Comparison of ENCODE assay signal across 21 cellular contexts in genomic region chr17:42474270-42474669, GRCh38. TPM values are rescaled to one million over a fixed set of nuclear protein-coding genes. Genes with fewer than 3 reads are reported as not detected.
DNase-seq lines count a peak whose midpoint lies in the region; TF ChIP-seq lines count a peak whose summit lies in the region.
"Had no signal": no experiment of that assay in that cellular context is flagged by ENCODE, and none has a peak within 500 bp of the region (broad histone marks: within the 10 kb centered on the region; RNA-seq: fewer than 3 reads in every experiment).

No MANE protein-coding gene starts in this region.

- H3K9me3 ChIP-seq in MM.1S (replicated peaks; ENCODE audit: insufficient read depth, low read length): no peaks in the 10 kb centered on the region
- H3K9me3 ChIP-seq: SK-N-SH had no signal

- TF ChIP-seq CTCF in MM.1S (IDR thresholded peaks at IDR 0.05; ENCODE audit: low read length): no peak
- no peak for TF ChIP-seq CTCF in brain (conservative IDR thresholded peaks at IDR 0.05)
- TF ChIP-seq CTCF in osteocyte (IDR thresholded peaks at IDR 0.05): no peak

- H3F3A ChIP-seq in MM.1S (ENCODE audit: insufficient read depth, low read length): peaks cover 7% of the 10 kb centered on the region

- H3K4me3 ChIP-seq in MM.1S (ENCODE audit: low read length): no peak overlapping the region

- no peaks in the 10 kb centered on the region for H3K4me1 Mint-ChIP-seq in brain
- no peaks in the 10 kb centered on the region for H3K4me1 Mint-ChIP-seq in osteocyte (ENCODE audit: unreplicated experiment)
- H3K4me1 Mint-ChIP-seq: H9 had no signal

- H3K27me3 Mint-ChIP-seq in brain: no peaks in the 10 kb centered on the region
- H3K27me3 Mint-ChIP-seq in osteocyte (ENCODE audit: unreplicated experiment): no peaks in the 10 kb centered on the region

- no peaks in the 10 kb centered on the region for H3K27me3 ChIP-seq in MM.1S (replicated peaks; ENCODE audit: insufficient read depth, low read length)

- no peaks in the 10 kb centered on the region for H4K20me1 ChIP-seq in MM.1S (ENCODE audit: insufficient read depth, low read length)

- no peak overlapping the region for H2AFZ ChIP-seq in MM.1S (ENCODE audit: low read length)

- H3K4me3 Mint-ChIP-seq in brain: no peak overlapping the region
- no peak overlapping the region for H3K4me3 Mint-ChIP-seq in osteocyte (ENCODE audit: unreplicated experiment)
- H3K4me3 Mint-ChIP-seq: H9 had no signal

- H3K27ac Mint-ChIP-seq in brain (peak overlapping the region in 3 of 5 experiments; percentile 17 to 69 (median 65)), osteocyte (ENCODE audit: unreplicated experiment) (no peak overlapping the region)
- H3K27ac Mint-ChIP-seq: H9 had no signal

- peaks cover 11% of the 10 kb centered on the region; the same call in 1 of the 2 replicates for H3K36me3 ChIP-seq in MM.1S (replicated peaks; ENCODE audit: insufficient read depth, low read length)

- H3K4me2 ChIP-seq in MM.1S (ENCODE audit: low read depth, low read length): peak overlapping the region; percentile 35; the same call in 1 of the 2 replicates
- H3K4me2 ChIP-seq: SK-N-SH had no signal

- no peak for DNase-seq in MM.1S
- DNase-seq in mucosa of gallbladder (ENCODE audit: low spot score): peak; percentile 51
- DNase-seq in osteocyte (ENCODE audit: extremely low spot score, unreplicated experiment): no peak
- DNase-seq in SIG-M5 treated with dmso at 0.1 percent for 504 hours (lab: John Stamatoyannopoulos, UW; ENCODE audit: unreplicated experiment): no peak
- DNase-seq in COLO829 (ENCODE audit: low spot score): no peak
- no peak for DNase-seq in cortex of kidney (lab: John Stamatoyannopoulos, UW)
- DNase-seq: ACHN, DMS 273 treated with DMSO at 0.1 percent for 48 hours, DND-41, H9, IMR-90, Karpas-422, NCI-H1092 treated with DMSO at 0.1 percent for 48 hours, NCI-H146, NCI-H2029 treated with DMSO at 0.1 percent for 48 hours, NCI-H446 treated with DMSO at 0.1 percent for 48 hours, SHP77, SK-N-SH had no signal

- no peak overlapping the region for H3K9ac ChIP-seq in MM.1S (ENCODE audit: low read length)
- H3K9ac ChIP-seq: SK-N-SH had no signal

- no peaks in the 10 kb centered on the region for H3K9me2 ChIP-seq in MM.1S (replicated peaks; ENCODE audit: insufficient read depth, low read length)
- H3K9me2 ChIP-seq: SK-N-SH had no signal

- H3K79me2 ChIP-seq in MM.1S (ENCODE audit: low read length): 0 out of 2 replicates have a peak, but pooled peaks cover 3% of the 10 kb centered on the region

- no peaks in the 10 kb centered on the region for H3K9me3 Mint-ChIP-seq in brain
- no peaks in the 10 kb centered on the region for H3K9me3 Mint-ChIP-seq in osteocyte (ENCODE audit: unreplicated experiment)
- H3K9me3 Mint-ChIP-seq: H9 had no signal

- peaks cover 21% of the 10 kb centered on the region for H3K4me1 ChIP-seq in MM.1S (ENCODE audit: low read length)

- no peak overlapping the region for H3K27ac ChIP-seq in MM.1S (ENCODE audit: low read length)
- H3K27ac ChIP-seq: C4-2B, HL-60 had no signal

- H3K36me3 Mint-ChIP-seq in brain (peaks cover 92% of the 10 kb centered on the region), osteocyte (ENCODE audit: unreplicated experiment) (peaks cover 63% of the 10 kb centered on the region)

RNA-seq across cellular contexts. Expression of gene ATP6V0A1, which starts 15.6 kb away (rescaled TPM):
- polyA plus RNA-seq in brain (ENCODE audit: insufficient read depth, low read depth, low replicate concordance): 163 TPM
- total RNA-seq in mucosa of gallbladder: 179 TPM
- total RNA-seq in osteocyte: 63.2 and 67.1 TPM in 2 replicates

RNA-seq across cellular contexts. Expression of gene CAVIN1, which starts 51.2 kb away (rescaled TPM):
- 36.9 TPM for polyA plus RNA-seq in brain (ENCODE audit: insufficient read depth, low read depth, low replicate concordance)
- total RNA-seq in mucosa of gallbladder (273 TPM), osteocyte (487 and 510 TPM in 2 replicates)
